In the genomic region with DNA sequence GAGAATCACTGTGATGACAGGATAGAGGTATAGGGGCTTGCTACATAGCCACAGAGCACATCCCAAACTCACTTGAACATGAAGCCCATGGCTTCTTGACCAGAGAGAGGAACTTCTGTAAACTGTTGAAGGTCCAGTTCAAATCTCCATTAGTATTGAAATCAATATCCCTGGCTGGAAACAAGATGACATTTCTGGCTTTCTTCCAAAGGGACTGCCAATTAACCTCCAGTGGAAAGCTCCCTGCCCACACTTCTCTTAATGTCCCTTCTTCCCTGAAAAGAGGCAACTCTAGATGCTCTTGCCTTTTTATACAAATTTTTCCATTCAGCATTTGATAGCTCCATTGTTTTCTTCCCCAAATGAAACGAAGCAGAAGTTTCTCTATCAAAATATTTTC, we compare ENCODE assay signal across 19 cellular contexts.
"Had no signal": no experiment of that assay in that cellular context is flagged by ENCODE, and none has a peak within 500 bp of the region (broad histone marks: within the 10 kb centered on the region; RNA-seq: fewer than 3 reads in every experiment).

No MANE protein-coding gene starts in this region.

- H3K36me3 Mint-ChIP-seq: activated CD8-positive, alpha-beta memory T cell treated with anti-CD3 and anti-CD28 coated beads, Interleukin-2, amount 10 ng/mL, durations not matched to agents 7 days and 5 days; brain; mesothelial cell of epicardium; stimulated activated memory B cell treated with anti-CD40 and anti-IgM and Interleukin-4, amounts not matched to agents 10 μg/mL and 1 μg/mL and 100 μg/mL, for 72 hours had no signal

- H3K4me3 ChIP-seq: colonic mucosa, lower lobe of right lung, psoas muscle, upper lobe of right lung had no signal

- H3K9me3 Mint-ChIP-seq: activated CD4-positive, alpha-beta memory T cell treated with anti-CD3 and anti-CD28 coated beads, Interleukin-2, amount 10 ng/mL, durations not matched to agents 7 days and 5 days; activated naive CD4-positive, alpha-beta T cell treated with anti-CD3 and anti-CD28 coated beads for 36 hours; brain; central memory CD8-positive, alpha-beta T cell; endodermal cell; stimulated activated memory B cell treated with anti-CD40 and anti-IgM and Interleukin-4, amounts not matched to agents 10 μg/mL and 1 μg/mL and 100 μg/mL, for 72 hours had no signal

- DNase-seq: activated CD4-positive, alpha-beta memory T cell treated with anti-CD3 and anti-CD28 coated beads, Interleukin-2, amount 10 ng/mL, durations not matched to agents 7 days and 5 days; activated CD4-positive, alpha-beta T cell treated with anti-CD3 and anti-CD28 coated beads for 48 hours; activated CD4-positive, CD25-positive, alpha-beta regulatory T cell; activated CD8-positive, alpha-beta memory T cell treated with anti-CD3 and anti-CD28 coated beads, Interleukin-2, amount 10 ng/mL, durations not matched to agents 7 days and 5 days; activated naive CD4-positive, alpha-beta T cell treated with anti-CD3 and anti-CD28 coated beads for 36 hours; activated T-cell treated with anti-CD3 and anti-CD28 coated beads, Interleukin-2, amount 50 U/mL, for 1 hour; anterior cingulate cortex; colonic mucosa; endodermal cell; lower lobe of right lung; nephron progenitor cell; psoas muscle; stimulated activated CD4-positive, alpha-beta T cell treated with anti-CD3 and anti-CD28 coated beads, Interleukin-4, amount 100 ng/mL, for 4 hours; T1000; upper lobe of right lung had no signal

- H3K27ac Mint-ChIP-seq: activated CD4-positive, alpha-beta memory T cell treated with anti-CD3 and anti-CD28 coated beads, Interleukin-2, amount 10 ng/mL, durations not matched to agents 7 days and 5 days; activated CD8-positive, alpha-beta memory T cell treated with anti-CD3 and anti-CD28 coated beads, Interleukin-2, amount 10 ng/mL, durations not matched to agents 7 days and 5 days; activated naive CD4-positive, alpha-beta T cell treated with anti-CD3 and anti-CD28 coated beads for 36 hours; endodermal cell; mesothelial cell of epicardium; nephron progenitor cell; stimulated activated memory B cell treated with anti-CD40 and anti-IgM and Interleukin-4, amounts not matched to agents 10 μg/mL and 1 μg/mL and 100 μg/mL, for 72 hours had no signal

- H3K27ac ChIP-seq: colonic mucosa, lower lobe of right lung, psoas muscle, upper lobe of right lung had no signal

- H3K27me3 Mint-ChIP-seq: activated CD4-positive, alpha-beta memory T cell treated with anti-CD3 and anti-CD28 coated beads, Interleukin-2, amount 10 ng/mL, durations not matched to agents 7 days and 5 days; activated CD8-positive, alpha-beta memory T cell treated with anti-CD3 and anti-CD28 coated beads, Interleukin-2, amount 10 ng/mL, durations not matched to agents 7 days and 5 days had no signal

- H3K36me3 ChIP-seq: colonic mucosa, lower lobe of right lung, upper lobe of right lung had no signal

- H3K4me3 Mint-ChIP-seq: activated CD4-positive, alpha-beta memory T cell treated with anti-CD3 and anti-CD28 coated beads, Interleukin-2, amount 10 ng/mL, durations not matched to agents 7 days and 5 days; activated CD8-positive, alpha-beta memory T cell treated with anti-CD3 and anti-CD28 coated beads, Interleukin-2, amount 10 ng/mL, durations not matched to agents 7 days and 5 days; activated naive CD4-positive, alpha-beta T cell treated with anti-CD3 and anti-CD28 coated beads for 36 hours; brain; central memory CD8-positive, alpha-beta T cell; endodermal cell; mesothelial cell of epicardium; nephron progenitor cell; stimulated activated memory B cell treated with anti-CD40 and anti-IgM and Interleukin-4, amounts not matched to agents 10 μg/mL and 1 μg/mL and 100 μg/mL, for 72 hours had no signal

- H3K4me1 ChIP-seq: colonic mucosa had no signal

- H3K4me1 Mint-ChIP-seq: activated CD4-positive, alpha-beta memory T cell treated with anti-CD3 and anti-CD28 coated beads, Interleukin-2, amount 10 ng/mL, durations not matched to agents 7 days and 5 days; activated CD8-positive, alpha-beta memory T cell treated with anti-CD3 and anti-CD28 coated beads, Interleukin-2, amount 10 ng/mL, durations not matched to agents 7 days and 5 days; central memory CD8-positive, alpha-beta T cell; stimulated activated memory B cell treated with anti-CD40 and anti-IgM and Interleukin-4, amounts not matched to agents 10 μg/mL and 1 μg/mL and 100 μg/mL, for 72 hours had no signal

- H3K9me3 ChIP-seq: colonic mucosa, lower lobe of right lung, psoas muscle, upper lobe of right lung had no signal

- H3K27me3 ChIP-seq: colonic mucosa, upper lobe of right lung had no signal
